ENCODE assay signal across 8 cellular contexts in genomic region chr12:53623986-53624385, GRCh38. TPM values are rescaled to one million over a fixed set of nuclear protein-coding genes. Genes with fewer than 3 reads are reported as not detected.
DNase-seq lines count a peak whose midpoint lies in the region; ATAC-seq, FAIRE-seq and TF ChIP-seq lines count a peak whose summit lies in the region.

No MANE protein-coding gene starts in this region.

- no peak for FAIRE-seq in keratinocyte (lab: Jason Lieb, UNC)

- H3K79me2 ChIP-seq in keratinocyte (ENCODE audit: control insufficient read depth, insufficient read depth, low read length) = peaks cover 64% of the 10 kb centered on the region

- H3K9me3 Mint-ChIP-seq in T-helper 1 cell treated with Interleukin-12 subunit alpha and Interleukin-12 subunit beta and Interleukin-4 antibody, amounts not matched to agents 30 μg/mL and 1 μg/mL, for 36 hours = no peaks in the 10 kb centered on the region
- H3K9me3 Mint-ChIP-seq in WTC11 = no peaks in the 10 kb centered on the region

- no peak for TF ChIP-seq CTCF in keratinocyte (optimal IDR thresholded peaks at IDR 0.05 in 1 of 3, IDR thresholded peaks at IDR 0.05 in 1 of 3, conservative IDR thresholded peaks at IDR 0.05 in 1 of 3; ENCODE audit: extremely low read depth in 1 of 3, insufficient read depth in 2 of 3, low read length in 3 of 3)
- TF ChIP-seq CTCF in WTC11 (IDR thresholded peaks at IDR 0.05) = no peak

- no peaks in the 10 kb centered on the region for H3K27me3 ChIP-seq in keratinocyte (ENCODE audit: control insufficient read depth, extremely low read depth, insufficient read depth, low read length)

- dilution Hi-C loops in keratinocyte (cut with MboI; ENCODE audit: extremely low pct_ligation_motif_present, low sequenced_read_pairs) = no loop called here

- no peaks in the 10 kb centered on the region for H3K27me3 Mint-ChIP-seq in T-helper 1 cell treated with Interleukin-12 subunit alpha and Interleukin-12 subunit beta and Interleukin-4 antibody, amounts not matched to agents 30 μg/mL and 1 μg/mL, for 36 hours (ENCODE audit: low read depth)
- H3K27me3 Mint-ChIP-seq in WTC11 (ENCODE audit: low read depth) = no peaks in the 10 kb centered on the region; the same call in 1 of the 2 replicates

- POLR2A ChIA-PET in WTC11 (lab: Charles Lee) = interaction anchor here (1.5 kb wide), 1 partner anchor 81 kb away, joined by 5 read pairs; no protein-coding TSS in a partner anchor

- DNase-seq in T-helper 1 cell (no peak), keratinocyte (ENCODE audit: low read depth, low spot score) (no peak), WTC11 (ENCODE audit: low spot score) (no peak), HK-2 (ENCODE audit: unreplicated experiment) (no peak)

- H3K4me2 ChIP-seq in keratinocyte (ENCODE audit: control insufficient read depth, extremely low read depth, insufficient read depth, low read depth, low read length) = peak overlapping the region; percentile 91

- H3K36me3 Mint-ChIP-seq in T-helper 1 cell treated with Interleukin-12 subunit alpha and Interleukin-12 subunit beta and Interleukin-4 antibody, amounts not matched to agents 30 μg/mL and 1 μg/mL, for 36 hours (ENCODE audit: low read depth) = peaks cover 3% of the 10 kb centered on the region
- no peaks in the 10 kb centered on the region for H3K36me3 Mint-ChIP-seq in WTC11

- peaks cover 26% of the 10 kb centered on the region for H3K4me1 ChIP-seq in keratinocyte (ENCODE audit: control insufficient read depth, extremely low read depth, insufficient read depth, low read length)

- ATAC-seq in WTC11 = no peak
- ATAC-seq in HG02884 (IDR thresholded peaks at IDR 0.05; ENCODE audit: unreplicated experiment) = no peak

- CTCF ChIA-PET in WTC11 (lab: Charles Lee) = interaction anchor here (0.9 to 1.1 kb wide), 2 partner anchors 52 to 120 kb away, joined by 3 read pairs; partner anchors contain the start of gene ATP5MC2

- no peak overlapping the region for H3K27ac Mint-ChIP-seq in T-helper 1 cell treated with Interleukin-12 subunit alpha and Interleukin-12 subunit beta and Interleukin-4 antibody, amounts not matched to agents 30 μg/mL and 1 μg/mL, for 36 hours
- no peak overlapping the region; the same call in 1 of the 2 replicates for H3K27ac Mint-ChIP-seq in WTC11

- H3K4me3 ChIP-seq in keratinocyte (ENCODE audit: control insufficient read depth in 2 of 3, extremely low read depth in 1 of 3, insufficient read depth in 2 of 3, low read depth in 1 of 3, low read length in 3 of 3) = peak overlapping the region; percentile 58 to 94 (median 92)

- H2AFZ ChIP-seq in keratinocyte (ENCODE audit: control insufficient read depth, low read length) = no peak overlapping the region

- no peaks in the 10 kb centered on the region for H3K9me1 ChIP-seq in keratinocyte (ENCODE audit: control insufficient read depth, extremely low read depth, insufficient read depth, low read length)

- no peaks in the 10 kb centered on the region for H3K9me3 ChIP-seq in keratinocyte (ENCODE audit: control insufficient read depth, low read depth, low read length)

- peak overlapping the region; percentile 81 for H3K27ac ChIP-seq in angular gyrus (ENCODE audit: low read depth, low read length)
- peak overlapping the region; percentile 97 for H3K27ac ChIP-seq in keratinocyte (ENCODE audit: control insufficient read depth, insufficient read depth, low read length)
- peak overlapping the region; percentile 67 for H3K27ac ChIP-seq in temporal lobe (ENCODE audit: low read depth, low read length)

- H3K4me1 Mint-ChIP-seq in T-helper 1 cell treated with Interleukin-12 subunit alpha and Interleukin-12 subunit beta and Interleukin-4 antibody, amounts not matched to agents 30 μg/mL and 1 μg/mL, for 36 hours (ENCODE audit: low read depth) = peaks cover 32% of the 10 kb centered on the region
- H3K4me1 Mint-ChIP-seq in WTC11 = peaks cover 31% of the 10 kb centered on the region

- no peaks in the 10 kb centered on the region for H4K20me1 ChIP-seq in keratinocyte (ENCODE audit: control insufficient read depth, extremely low read depth, insufficient read depth, low read length)

- H3K36me3 ChIP-seq in keratinocyte (ENCODE audit: control insufficient read depth in 2 of 2, extremely low read depth in 1 of 2, insufficient read depth in 2 of 2, low read length in 2 of 2) = no peaks in the 10 kb centered on the region

- peak overlapping the region; percentile 99 for H3K9ac ChIP-seq in keratinocyte (ENCODE audit: control insufficient read depth, extremely low read depth, insufficient read depth, low read length)

- peak overlapping the region; percentile 100 for H3K4me3 Mint-ChIP-seq in T-helper 1 cell treated with Interleukin-12 subunit alpha and Interleukin-12 subunit beta and Interleukin-4 antibody, amounts not matched to agents 30 μg/mL and 1 μg/mL, for 36 hours
- no peak overlapping the region for H3K4me3 Mint-ChIP-seq in WTC11

TF ChIP-seq in WTC11, 78 proteins besides CTCF, POLR2A, EP300 and RAD21 (continues in another document):
- no peak for TF ChIP-seq CREM (CRISPR knock-in tag; IDR thresholded peaks at IDR 0.05)
- TF ChIP-seq ZNF281 (CRISPR knock-in tag; IDR thresholded peaks at IDR 0.05) = no peak
- no peak for TF ChIP-seq MLX (CRISPR knock-in tag; IDR thresholded peaks at IDR 0.05)
- TF ChIP-seq ZSCAN18 (CRISPR knock-in tag; IDR thresholded peaks at IDR 0.05) = no peak
- TF ChIP-seq E2F5 (CRISPR knock-in tag; IDR thresholded peaks at IDR 0.05) = no peak
- no peak for TF ChIP-seq ZNF416 (CRISPR knock-in tag; IDR thresholded peaks at IDR 0.05)

RNA-seq across cellular contexts. Expression of gene ATF7, which starts 2.2 kb away (rescaled TPM):
- 12.9 to 18.0 TPM (median 16.3 TPM) in 3 replicates for polyA plus RNA-seq in keratinocyte
- polyA plus RNA-seq in keratinocyte (2011; ENCODE audit: low read depth) = 12.9 TPM
- polyA plus RNA-seq in keratinocyte (2011; cell fraction: cytosol; rRNA removed) = 12.4 and 19.6 TPM in 2 replicates
- 32.8 and 33.5 TPM in 2 replicates for polyA plus RNA-seq in keratinocyte (2011; cell fraction: nucleus; rRNA removed)
- 10.3 and 14.5 TPM in 2 replicates for polyA plus RNA-seq in keratinocyte (2012; ENCODE audit: low replicate concordance)
- 19.0 to 43.0 TPM (median 28.8 TPM) in 3 replicates for polyA minus RNA-seq in keratinocyte
- 23.6 TPM for polyA minus RNA-seq in keratinocyte (2011; cell fraction: cytosol; rRNA and poly(A)+ RNA removed)
- polyA minus RNA-seq in keratinocyte (2011; cell fraction: nucleus; rRNA and poly(A)+ RNA removed) = 14.2 and 31.1 TPM in 2 replicates
- 7.1 TPM for total RNA-seq in temporal lobe
- 16.3 to 20.3 TPM (median 19.7 TPM) in 3 replicates for total RNA-seq in WTC11 (2021)

RNA-seq across cellular contexts. Expression of gene ATP5MC2, which starts 51.9 kb away (rescaled TPM):
- 138 to 236 TPM (median 205 TPM) in 3 replicates for polyA plus RNA-seq in keratinocyte
- 13.2 TPM for polyA plus RNA-seq in keratinocyte (2011; ENCODE audit: low read depth)
- polyA plus RNA-seq in keratinocyte (2011; cell fraction: cytosol; rRNA removed) = 194 and 211 TPM in 2 replicates
- polyA plus RNA-seq in keratinocyte (2011; cell fraction: nucleus; rRNA removed) = 77.1 and 77.5 TPM in 2 replicates
- polyA plus RNA-seq in keratinocyte (2012; ENCODE audit: low replicate concordance) = 255 and 338 TPM in 2 replicates
- 333 to 630 TPM (median 388 TPM) in 3 replicates for polyA minus RNA-seq in keratinocyte
- polyA minus RNA-seq in keratinocyte (2011; cell fraction: cytosol; rRNA and poly(A)+ RNA removed) = 188 TPM
- 57.5 and 60.0 TPM in 2 replicates for polyA minus RNA-seq in keratinocyte (2011; cell fraction: nucleus; rRNA and poly(A)+ RNA removed)
- 41.6 TPM for total RNA-seq in temporal lobe
- 411 to 527 TPM (median 517 TPM) in 3 replicates for total RNA-seq in WTC11 (2021)
